In the genomic region with DNA sequence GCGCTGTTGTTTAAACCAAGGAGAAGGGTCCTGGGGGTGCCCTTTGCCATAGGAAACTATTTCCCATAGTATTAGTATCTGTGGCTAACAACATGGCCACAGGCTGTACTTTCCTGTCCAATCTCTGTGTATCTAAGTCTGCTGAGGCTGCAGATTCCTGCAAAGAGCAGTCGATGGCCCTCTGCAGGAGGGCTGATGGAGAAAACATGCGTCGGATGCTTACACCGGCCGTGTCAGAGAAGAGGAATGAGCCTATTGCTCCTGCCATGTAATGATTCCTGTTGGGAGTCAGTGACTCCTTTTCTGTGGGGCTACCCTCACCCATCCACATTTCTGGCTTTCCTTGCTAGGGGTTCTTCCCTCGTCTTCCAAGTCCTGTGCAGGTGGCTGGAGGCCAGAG, we compare ENCODE assay signal across 1 cellular context.
TF ChIP-seq lines count a peak whose summit lies in the region.

No MANE protein-coding gene starts in this region.

TF ChIP-seq in WTC11, 78 proteins besides CTCF, POLR2A, EP300 and RAD21 (continued from another document):
- no peak for TF ChIP-seq ATF1 (CRISPR knock-in tag; IDR thresholded peaks at IDR 0.05)
- TF ChIP-seq JAZF1 (CRISPR knock-in tag; IDR thresholded peaks at IDR 0.05) = no peak
- TF ChIP-seq, protein P1, sequence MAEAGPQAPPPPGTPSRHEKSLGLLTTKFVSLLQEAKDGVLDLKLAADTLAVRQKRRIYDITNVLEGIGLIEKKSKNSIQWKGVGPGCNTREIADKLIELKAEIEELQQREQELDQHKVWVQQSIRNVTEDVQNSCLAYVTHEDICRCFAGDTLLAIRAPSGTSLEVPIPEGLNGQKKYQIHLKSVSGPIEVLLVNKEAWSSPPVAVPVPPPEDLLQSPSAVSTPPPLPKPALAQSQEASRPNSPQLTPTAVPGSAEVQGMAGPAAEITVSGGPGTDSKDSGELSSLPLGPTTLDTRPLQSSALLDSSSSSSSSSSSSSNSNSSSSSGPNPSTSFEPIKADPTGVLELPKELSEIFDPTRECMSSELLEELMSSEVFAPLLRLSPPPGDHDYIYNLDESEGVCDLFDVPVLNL (CRISPR knock-in tag; IDR thresholded peaks at IDR 0.05; ENCODE audit: borderline replicate concordance, low read depth) = no peak
- TF ChIP-seq, protein P2, sequence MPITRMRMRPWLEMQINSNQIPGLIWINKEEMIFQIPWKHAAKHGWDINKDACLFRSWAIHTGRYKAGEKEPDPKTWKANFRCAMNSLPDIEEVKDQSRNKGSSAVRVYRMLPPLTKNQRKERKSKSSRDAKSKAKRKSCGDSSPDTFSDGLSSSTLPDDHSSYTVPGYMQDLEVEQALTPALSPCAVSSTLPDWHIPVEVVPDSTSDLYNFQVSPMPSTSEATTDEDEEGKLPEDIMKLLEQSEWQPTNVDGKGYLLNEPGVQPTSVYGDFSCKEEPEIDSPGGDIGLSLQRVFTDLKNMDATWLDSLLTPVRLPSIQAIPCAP (CRISPR knock-in tag; IDR thresholded peaks at IDR 0.05) = no peak
- no peak for TF ChIP-seq NR2C2 (CRISPR knock-in tag; IDR thresholded peaks at IDR 0.05)
- no peak for TF ChIP-seq OVOL2 (CRISPR knock-in tag; IDR thresholded peaks at IDR 0.05; ENCODE audit: borderline replicate concordance)
- no peak for TF ChIP-seq MXD4 (CRISPR knock-in tag; IDR thresholded peaks at IDR 0.05; ENCODE audit: borderline replicate concordance)
- TF ChIP-seq NFATC4 (CRISPR knock-in tag; IDR thresholded peaks at IDR 0.05) = no peak
- no peak for TF ChIP-seq ZNF317 (CRISPR knock-in tag; IDR thresholded peaks at IDR 0.05; ENCODE audit: borderline replicate concordance, low read depth)
- no peak for TF ChIP-seq ZNF138 (CRISPR knock-in tag; conservative IDR thresholded peaks at IDR 0.05)
- TF ChIP-seq JUN (CRISPR knock-in tag; IDR thresholded peaks at IDR 0.05) = no peak
- TF ChIP-seq, protein P3, sequence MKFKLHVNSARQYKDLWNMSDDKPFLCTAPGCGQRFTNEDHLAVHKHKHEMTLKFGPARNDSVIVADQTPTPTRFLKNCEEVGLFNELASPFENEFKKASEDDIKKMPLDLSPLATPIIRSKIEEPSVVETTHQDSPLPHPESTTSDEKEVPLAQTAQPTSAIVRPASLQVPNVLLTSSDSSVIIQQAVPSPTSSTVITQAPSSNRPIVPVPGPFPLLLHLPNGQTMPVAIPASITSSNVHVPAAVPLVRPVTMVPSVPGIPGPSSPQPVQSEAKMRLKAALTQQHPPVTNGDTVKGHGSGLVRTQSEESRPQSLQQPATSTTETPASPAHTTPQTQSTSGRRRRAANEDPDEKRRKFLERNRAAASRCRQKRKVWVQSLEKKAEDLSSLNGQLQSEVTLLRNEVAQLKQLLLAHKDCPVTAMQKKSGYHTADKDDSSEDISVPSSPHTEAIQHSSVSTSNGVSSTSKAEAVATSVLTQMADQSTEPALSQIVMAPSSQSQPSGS (CRISPR knock-in tag; IDR thresholded peaks at IDR 0.05; ENCODE audit: borderline replicate concordance, low read depth) = no peak
TF ChIP-seq in WTC11: peak in this region for 0.
